Comparison of ENCODE assay signal across 12 cellular contexts in the genomic region with DNA sequence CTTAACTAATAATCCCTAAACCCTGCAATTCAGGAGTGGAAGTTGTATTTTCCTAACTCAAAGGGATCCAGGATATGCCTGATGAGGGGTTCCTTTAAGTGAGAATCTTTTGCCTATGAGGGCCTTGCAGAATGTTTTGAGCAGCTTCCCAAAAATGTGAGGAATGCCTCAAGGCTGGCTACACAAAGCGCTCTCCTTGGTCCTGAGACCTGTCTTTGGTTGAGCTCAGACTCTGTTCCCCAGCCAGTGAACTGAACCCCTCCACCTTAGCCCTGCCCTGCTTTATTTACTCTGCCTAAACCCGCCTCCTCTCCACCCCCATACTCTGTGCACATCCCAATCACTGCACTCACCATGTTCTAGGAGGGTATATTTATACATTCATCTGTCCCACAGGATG.
DNase-seq lines count a peak whose midpoint lies in the region; ATAC-seq lines count a peak whose summit lies in the region.
"Had no signal": no experiment of that assay in that cellular context is flagged by ENCODE, and none has a peak within 500 bp of the region (broad histone marks: within the 10 kb centered on the region; RNA-seq: fewer than 3 reads in every experiment).

No MANE protein-coding gene starts in this region.

- no peaks in the 10 kb centered on the region for H3K27me3 ChIP-seq in HUES48 (ENCODE audit: control insufficient read depth, insufficient read depth, low read length)
- no peaks in the 10 kb centered on the region for H3K27me3 ChIP-seq in naive thymus-derived CD4-positive, alpha-beta T cell (ENCODE audit: control insufficient read depth in 2 of 2, insufficient read depth in 2 of 2, low read length in 2 of 2)
- H3K27me3 ChIP-seq: dorsolateral prefrontal cortex had no signal

- H3K4me1 Mint-ChIP-seq in naive thymus-derived CD4-positive, alpha-beta T cell = no peaks in the 10 kb centered on the region
- no peaks in the 10 kb centered on the region for H3K4me1 Mint-ChIP-seq in activated CD4-positive, alpha-beta T cell treated with anti-CD3 and anti-CD28 coated beads, Interleukin-2, amount 10 ng/mL, durations not matched to agents 24 days and 14 days

- H3K4me1 ChIP-seq in HUES48 (ENCODE audit: control insufficient read depth, insufficient read depth, low read length) = peaks cover 26% of the 10 kb centered on the region
- H3K4me1 ChIP-seq in naive thymus-derived CD4-positive, alpha-beta T cell (ENCODE audit: control insufficient read depth in 2 of 2, insufficient read depth in 2 of 2, low read length in 2 of 2) = no peaks in the 10 kb centered on the region

- no peak overlapping the region for H3K4me3 Mint-ChIP-seq in naive thymus-derived CD4-positive, alpha-beta T cell
- no peak overlapping the region for H3K4me3 Mint-ChIP-seq in activated CD4-positive, alpha-beta T cell treated with anti-CD3 and anti-CD28 coated beads, Interleukin-2, amount 10 ng/mL, durations not matched to agents 24 days and 14 days

- H3K9ac ChIP-seq in HUES48 (ENCODE audit: low read depth, low read length) = no peak overlapping the region

- no peaks in the 10 kb centered on the region for H3K9me3 Mint-ChIP-seq in naive thymus-derived CD4-positive, alpha-beta T cell
- no peaks in the 10 kb centered on the region for H3K9me3 Mint-ChIP-seq in activated CD4-positive, alpha-beta T cell treated with anti-CD3 and anti-CD28 coated beads, Interleukin-2, amount 10 ng/mL, durations not matched to agents 24 days and 14 days

- no peak overlapping the region for H3K27ac Mint-ChIP-seq in naive thymus-derived CD4-positive, alpha-beta T cell
- H3K27ac Mint-ChIP-seq in activated CD4-positive, alpha-beta T cell treated with anti-CD3 and anti-CD28 coated beads, Interleukin-2, amount 10 ng/mL, durations not matched to agents 24 days and 14 days = no peak overlapping the region

- H3K9me3 ChIP-seq in HUES48 (ENCODE audit: control insufficient read depth, insufficient read depth, low read length) = no peaks in the 10 kb centered on the region
- H3K9me3 ChIP-seq in naive thymus-derived CD4-positive, alpha-beta T cell (ENCODE audit: control insufficient read depth in 2 of 3, low read length in 3 of 3) = no peaks in the 10 kb centered on the region

- DNase-seq in COLO829 (ENCODE audit: low spot score) (peak; percentile 39), astrocyte of the hippocampus (ENCODE audit: low read depth, low spot score) (peak; percentile 89), iris pigment epithelial cell (ENCODE audit: low read depth) (peak; percentile 68), NCI-H2196 (lab: John Stamatoyannopoulos, UW; ENCODE audit: unreplicated experiment) (no peak), NOMO-1 treated with dmso at 0.1 percent for 144 hours (lab: John Stamatoyannopoulos, UW; ENCODE audit: unreplicated experiment) (no peak)
- no peak for DNase-seq in naive thymus-derived CD4-positive, alpha-beta T cell
- no peak for DNase-seq in activated CD4-positive, alpha-beta T cell treated with anti-CD3 and anti-CD28 coated beads, Interleukin-2, amount 10 ng/mL, durations not matched to agents 24 days and 14 days
- DNase-seq: activated CD8-positive, alpha-beta memory T cell treated with anti-CD3 and anti-CD28 coated beads, Interleukin-2, amount 50 U/mL, for 4 hours; dorsolateral prefrontal cortex; left cardiac atrium had no signal

- peaks cover 0 to 10% (median 0%) of the 10 kb centered on the region in 5 donors for H3K27me3 Mint-ChIP-seq in naive thymus-derived CD4-positive, alpha-beta T cell
- no peaks in the 10 kb centered on the region for H3K27me3 Mint-ChIP-seq in activated CD4-positive, alpha-beta T cell treated with anti-CD3 and anti-CD28 coated beads, Interleukin-2, amount 10 ng/mL, durations not matched to agents 24 days and 14 days

- peak overlapping the region; percentile 11 for H3K27ac ChIP-seq in HUES48 (ENCODE audit: low read depth, low read length)
- no peak overlapping the region for H3K27ac ChIP-seq in naive thymus-derived CD4-positive, alpha-beta T cell (ENCODE audit: low read depth, low read length)

- ATAC-seq in naive thymus-derived CD4-positive, alpha-beta T cell = no peak
- ATAC-seq: sciatic nerve had no signal

- peaks cover 0 to 6% (median 0%) of the 10 kb centered on the region in 5 donors for H3K36me3 Mint-ChIP-seq in naive thymus-derived CD4-positive, alpha-beta T cell
- no peaks in the 10 kb centered on the region for H3K36me3 Mint-ChIP-seq in activated CD4-positive, alpha-beta T cell treated with anti-CD3 and anti-CD28 coated beads, Interleukin-2, amount 10 ng/mL, durations not matched to agents 24 days and 14 days (ENCODE audit: low read depth)

- intact Hi-C loops in naive thymus-derived CD4-positive, alpha-beta T cell (cut with micrococcal nuclease) = no loop called here
- intact Hi-C loops in activated CD4-positive, alpha-beta T cell treated with anti-CD3 and anti-CD28 coated beads, Interleukin-2, amount 10 ng/mL, durations not matched to agents 24 days and 14 days (cut with micrococcal nuclease) = no loop called here

- POLR2A ChIA-PET in naive thymus-derived CD4-positive, alpha-beta T cell (lab: Charles Lee) = no interaction called here

- H3K36me3 ChIP-seq in HUES48 (ENCODE audit: control insufficient read depth, insufficient read depth, low read length) = no peaks in the 10 kb centered on the region
- no peaks in the 10 kb centered on the region for H3K36me3 ChIP-seq in naive thymus-derived CD4-positive, alpha-beta T cell (ENCODE audit: control insufficient read depth in 2 of 3, insufficient read depth in 3 of 3, low read length in 3 of 3)

- CTCF ChIA-PET in naive thymus-derived CD4-positive, alpha-beta T cell (lab: Charles Lee) = no interaction called here

- H3K4me3 ChIP-seq in HUES48 (ENCODE audit: low read depth, low read length) = no peak overlapping the region
- no peak overlapping the region for H3K4me3 ChIP-seq in naive thymus-derived CD4-positive, alpha-beta T cell (ENCODE audit: low read length)
- H3K4me3 ChIP-seq: dorsolateral prefrontal cortex had no signal

Comparison
In these comparisons a context has a peak if more than half of its experiments do, and no peak if none do; other contexts are left out.
1. DNase-seq: peak in COLO829 (single experiment), astrocyte of the hippocampus (single experiment) and iris pigment epithelial cell (single experiment); none in NCI-H2196 (single experiment), naive thymus-derived CD4-positive, alpha-beta T cell (0 of 9), activated CD4-positive, alpha-beta T cell treated with anti-CD3 and anti-CD28 coated beads, Interleukin-2, amount 10 ng/mL, durations not matched to agents 24 days and 14 days (single experiment) and NOMO-1 treated with dmso at 0.1 percent for 144 hours (single experiment).